Comparison of ENCODE assay signal across 9 cellular contexts in the genomic region with DNA sequence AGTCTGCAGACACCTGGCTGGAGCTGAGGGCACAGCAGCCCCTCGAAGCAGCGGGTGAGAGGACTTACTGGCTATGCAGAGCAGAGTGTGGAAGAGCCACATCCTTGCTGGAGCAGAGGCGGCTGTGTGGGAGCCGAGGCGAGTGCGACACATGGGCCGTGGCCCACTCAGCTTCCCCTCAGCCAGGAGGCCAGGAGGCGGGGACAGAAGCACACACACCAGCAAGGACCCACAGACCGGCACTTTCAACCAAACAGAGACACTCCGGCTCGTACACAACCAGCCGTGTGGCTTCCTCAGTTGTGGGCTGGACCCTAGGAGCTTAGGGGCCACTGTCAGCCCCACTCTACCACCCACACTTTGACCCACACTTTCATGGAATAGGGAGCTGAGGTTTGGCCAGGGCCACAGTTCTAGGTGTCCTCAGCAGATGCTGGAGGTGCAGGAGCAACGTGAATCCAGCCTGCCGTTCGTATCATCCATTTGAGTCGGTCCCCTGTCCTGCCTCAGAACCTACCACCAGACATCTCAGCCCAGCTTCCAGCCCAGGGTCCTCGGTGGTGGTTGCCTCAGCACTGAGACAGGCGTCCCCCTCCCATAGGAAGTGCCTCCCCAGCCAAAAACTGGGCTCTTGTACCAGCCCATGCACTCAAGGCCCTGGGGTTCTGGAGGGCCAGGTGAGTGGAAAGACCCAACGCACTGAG. TPM values are rescaled to one million over a fixed set of nuclear protein-coding genes. Genes with fewer than 3 reads are reported as not detected.
A peak's percentile ranks its signal among the peaks of the same experiment; 100 is the strongest.
DNase-seq lines count a peak whose midpoint lies in the region; ATAC-seq, FAIRE-seq and TF ChIP-seq lines count a peak whose summit lies in the region.
"Had no signal": no experiment of that assay in that cellular context is flagged by ENCODE, and none has a peak within 500 bp of the region (broad histone marks: within the 10 kb centered on the region; RNA-seq: fewer than 3 reads in every experiment).

A gene with protein sequence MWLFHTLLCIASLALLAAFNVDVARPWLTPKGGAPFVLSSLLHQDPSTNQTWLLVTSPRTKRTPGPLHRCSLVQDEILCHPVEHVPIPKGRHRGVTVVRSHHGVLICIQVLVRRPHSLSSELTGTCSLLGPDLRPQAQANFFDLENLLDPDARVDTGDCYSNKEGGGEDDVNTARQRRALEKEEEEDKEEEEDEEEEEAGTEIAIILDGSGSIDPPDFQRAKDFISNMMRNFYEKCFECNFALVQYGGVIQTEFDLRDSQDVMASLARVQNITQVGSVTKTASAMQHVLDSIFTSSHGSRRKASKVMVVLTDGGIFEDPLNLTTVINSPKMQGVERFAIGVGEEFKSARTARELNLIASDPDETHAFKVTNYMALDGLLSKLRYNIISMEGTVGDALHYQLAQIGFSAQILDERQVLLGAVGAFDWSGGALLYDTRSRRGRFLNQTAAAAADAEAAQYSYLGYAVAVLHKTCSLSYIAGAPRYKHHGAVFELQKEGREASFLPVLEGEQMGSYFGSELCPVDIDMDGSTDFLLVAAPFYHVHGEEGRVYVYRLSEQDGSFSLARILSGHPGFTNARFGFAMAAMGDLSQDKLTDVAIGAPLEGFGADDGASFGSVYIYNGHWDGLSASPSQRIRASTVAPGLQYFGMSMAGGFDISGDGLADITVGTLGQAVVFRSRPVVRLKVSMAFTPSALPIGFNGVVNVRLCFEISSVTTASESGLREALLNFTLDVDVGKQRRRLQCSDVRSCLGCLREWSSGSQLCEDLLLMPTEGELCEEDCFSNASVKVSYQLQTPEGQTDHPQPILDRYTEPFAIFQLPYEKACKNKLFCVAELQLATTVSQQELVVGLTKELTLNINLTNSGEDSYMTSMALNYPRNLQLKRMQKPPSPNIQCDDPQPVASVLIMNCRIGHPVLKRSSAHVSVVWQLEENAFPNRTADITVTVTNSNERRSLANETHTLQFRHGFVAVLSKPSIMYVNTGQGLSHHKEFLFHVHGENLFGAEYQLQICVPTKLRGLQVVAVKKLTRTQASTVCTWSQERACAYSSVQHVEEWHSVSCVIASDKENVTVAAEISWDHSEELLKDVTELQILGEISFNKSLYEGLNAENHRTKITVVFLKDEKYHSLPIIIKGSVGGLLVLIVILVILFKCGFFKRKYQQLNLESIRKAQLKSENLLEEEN (minus strand): TSS at position 146 of the 704 bp plus-strand sequence. CDS start 44 bp downstream, at position 102.

- no peak for TF ChIP-seq EP300 in neural cell (conservative IDR thresholded peaks at IDR 0.05; ENCODE audit: poor library complexity, severe bottlenecking)

- ATAC-seq in RWPE2 (ENCODE audit: low read depth) (no peak), pancreas (no peak)

- no peaks in the 10 kb centered on the region for H3K9me3 ChIP-seq in RWPE2 (ENCODE audit: severe bottlenecking)
- no peaks in the 10 kb centered on the region for H3K9me3 ChIP-seq in fibroblast of lung (ENCODE audit: control insufficient read depth, insufficient read depth, low read depth, low read length)
- no peaks in the 10 kb centered on the region for H3K9me3 ChIP-seq in neural cell (ENCODE audit: low read length)
- H3K9me3 ChIP-seq in pancreas: no peaks in the 10 kb centered on the region

- peak; percentile 70 for DNase-seq in CD1c-positive myeloid dendritic cell (ENCODE audit: extremely low spot score)
- no peak for DNase-seq in RWPE2 (ENCODE audit: low spot score)
- no peak for DNase-seq in fibroblast of lung (ENCODE audit: low read depth in 2 of 2)
- DNase-seq in GM19239 (ENCODE audit: insufficient read length, low spot score): no peak
- no peak for DNase-seq in NCI-H2107 treated with DMSO at 0.1 percent for 48 hours (lab: John Stamatoyannopoulos, UW; ENCODE audit: unreplicated experiment)
- no peak for DNase-seq in cortex of kidney (lab: John Stamatoyannopoulos, UW)
- DNase-seq in pancreas: no peak
- DNase-seq: NCI-H526 had no signal

- H3K79me2 ChIP-seq in fibroblast of lung (ENCODE audit: control insufficient read depth, insufficient read depth, low read length) (no peaks in the 10 kb centered on the region), neural cell (replicated peaks; ENCODE audit: insufficient read depth, low read length) (no peaks in the 10 kb centered on the region)

- no peak for TF ChIP-seq RAD21 in neural cell (conservative IDR thresholded peaks at IDR 0.05)

- no peaks in the 10 kb centered on the region for H3F3A ChIP-seq in neural cell (ENCODE audit: insufficient read depth, low read length, poor library complexity, severe bottlenecking)

- no peaks in the 10 kb centered on the region for H4K20me1 ChIP-seq in fibroblast of lung (ENCODE audit: control insufficient read depth, extremely low read depth, insufficient read depth, low read length)
- H4K20me1 ChIP-seq in neural cell (ENCODE audit: insufficient read depth): no peaks in the 10 kb centered on the region

- H3K9ac ChIP-seq in fibroblast of lung (ENCODE audit: insufficient read depth, low read length): no peak within 1 kb of the TSS
- no peak within 1 kb of the TSS for H3K9ac ChIP-seq in neural cell (ENCODE audit: low read length)

- no peaks in the 10 kb centered on the region for H3K9me2 ChIP-seq in neural cell (ENCODE audit: insufficient read depth, low read length)

- FAIRE-seq in GM19239 (lab: Jason Lieb, UNC): no peak
- no peak for FAIRE-seq in pancreas (lab: Jason Lieb, UNC)

- H3K4me1 ChIP-seq in RWPE2 (ENCODE audit: insufficient read depth, poor library complexity, severe bottlenecking) (no peaks in the 10 kb centered on the region), fibroblast of lung (ENCODE audit: control insufficient read depth, extremely low read depth, insufficient read depth, low read length) (peaks cover 6% of the 10 kb centered on the region), pancreas (no peaks in the 10 kb centered on the region)

- intact Hi-C loops in pancreas (cut with DNase I): no loop called here

- peak within 1 kb of the TSS; percentile 41 for H3K27ac ChIP-seq in RWPE2 (ENCODE audit: poor library complexity, severe bottlenecking)
- H3K27ac ChIP-seq in fibroblast of lung (ENCODE audit: insufficient read depth, low read length): no peak within 1 kb of the TSS
- no peak within 1 kb of the TSS for H3K27ac ChIP-seq in neural cell (ENCODE audit: low read length)
- no peak within 1 kb of the TSS for H3K27ac ChIP-seq in pancreas

- WGBS in pancreas, 2 donors: 71 to 90% methylated on average over 19 of the region's 19 CpGs

- H2AFZ ChIP-seq in fibroblast of lung (ENCODE audit: low read length): no peak within 1 kb of the TSS
- no peak within 1 kb of the TSS for H2AFZ ChIP-seq in neural cell (ENCODE audit: low read depth, low read length)

- H3K27me3 ChIP-seq in RWPE2 (ENCODE audit: insufficient read depth, poor library complexity, severe bottlenecking) (no peaks in the 10 kb centered on the region), fibroblast of lung (ENCODE audit: control insufficient read depth, insufficient read depth, low read length) (no peaks in the 10 kb centered on the region), neural cell (ENCODE audit: insufficient read depth, low read depth, low read length) (no peaks in the 10 kb centered on the region), pancreas (no peaks in the 10 kb centered on the region)

- no peak for TF ChIP-seq CTCF in RWPE2 (IDR thresholded peaks at IDR 0.05; ENCODE audit: poor library complexity, severe bottlenecking)
- TF ChIP-seq CTCF in fibroblast of lung (conservative IDR thresholded peaks at IDR 0.05 in 1 of 2, IDR thresholded peaks at IDR 0.05 in 1 of 2; ENCODE audit: low read depth in 1 of 2, low read length in 2 of 2): no peak
- no peak for TF ChIP-seq CTCF in neural cell (IDR thresholded peaks at IDR 0.05; ENCODE audit: poor library complexity, severe bottlenecking)
- no peak for TF ChIP-seq CTCF in pancreas (IDR thresholded peaks at IDR 0.05)

- H3K4me2 ChIP-seq in fibroblast of lung (ENCODE audit: extremely low read depth, insufficient read depth, low read length) (no peak within 1 kb of the TSS), neural cell (ENCODE audit: low read length) (no peak within 1 kb of the TSS)

- H3K4me3 ChIP-seq in RWPE2 (ENCODE audit: severe bottlenecking): no peak within 1 kb of the TSS
- no peak within 1 kb of the TSS for H3K4me3 ChIP-seq in fibroblast of lung (replicated peaks in 1 of 4; ENCODE audit: control extremely low read depth in 1 of 4, insufficient read depth in 1 of 4, low read depth in 3 of 4, low read length in 4 of 4)
- no peak within 1 kb of the TSS for H3K4me3 ChIP-seq in neural cell (ENCODE audit: low read length)
- H3K4me3 ChIP-seq in pancreas: no peak within 1 kb of the TSS

- H3K36me3 ChIP-seq in RWPE2 (ENCODE audit: low read depth): no peaks in the 10 kb centered on the region
- no peaks in the 10 kb centered on the region for H3K36me3 ChIP-seq in fibroblast of lung (ENCODE audit: control insufficient read depth, insufficient read depth, low read length)
- H3K36me3 ChIP-seq in neural cell (ENCODE audit: insufficient read depth, low read length): no peaks in the 10 kb centered on the region
- H3K36me3 ChIP-seq in pancreas: no peaks in the 10 kb centered on the region

TF ChIP-seq in neural cell, 6 proteins besides CTCF, POLR2A, EP300 and RAD21:
- no peak for TF ChIP-seq SMC3 (conservative IDR thresholded peaks at IDR 0.05; ENCODE audit: poor library complexity)

RNA-seq across cellular contexts. Expression of the gene that starts here (rescaled TPM):
- total RNA-seq in fibroblast of lung (15.9 and 29.7 TPM in 2 replicates), pancreas (1 to 10 TPM; 4.4 to 9.7 (median 6.7) TPM)
- polyA plus RNA-seq in fibroblast of lung (72.5 and 76.6 TPM in 2 replicates), neural cell (143 and 169 TPM in 2 replicates), pancreas (10 to 100 TPM; 19.3 to 29.0 TPM)
- 63.7 and 76.2 TPM in 2 replicates for polyA plus RNA-seq in fibroblast of lung (2012)
- polyA minus RNA-seq in fibroblast of lung (ENCODE audit: low replicate concordance) (1.5 and 4.5 TPM in 2 replicates), neural cell (22.2 and 24.4 TPM in 2 replicates)
